1 cellular context compared by ENCODE assay signal in the genomic region with DNA sequence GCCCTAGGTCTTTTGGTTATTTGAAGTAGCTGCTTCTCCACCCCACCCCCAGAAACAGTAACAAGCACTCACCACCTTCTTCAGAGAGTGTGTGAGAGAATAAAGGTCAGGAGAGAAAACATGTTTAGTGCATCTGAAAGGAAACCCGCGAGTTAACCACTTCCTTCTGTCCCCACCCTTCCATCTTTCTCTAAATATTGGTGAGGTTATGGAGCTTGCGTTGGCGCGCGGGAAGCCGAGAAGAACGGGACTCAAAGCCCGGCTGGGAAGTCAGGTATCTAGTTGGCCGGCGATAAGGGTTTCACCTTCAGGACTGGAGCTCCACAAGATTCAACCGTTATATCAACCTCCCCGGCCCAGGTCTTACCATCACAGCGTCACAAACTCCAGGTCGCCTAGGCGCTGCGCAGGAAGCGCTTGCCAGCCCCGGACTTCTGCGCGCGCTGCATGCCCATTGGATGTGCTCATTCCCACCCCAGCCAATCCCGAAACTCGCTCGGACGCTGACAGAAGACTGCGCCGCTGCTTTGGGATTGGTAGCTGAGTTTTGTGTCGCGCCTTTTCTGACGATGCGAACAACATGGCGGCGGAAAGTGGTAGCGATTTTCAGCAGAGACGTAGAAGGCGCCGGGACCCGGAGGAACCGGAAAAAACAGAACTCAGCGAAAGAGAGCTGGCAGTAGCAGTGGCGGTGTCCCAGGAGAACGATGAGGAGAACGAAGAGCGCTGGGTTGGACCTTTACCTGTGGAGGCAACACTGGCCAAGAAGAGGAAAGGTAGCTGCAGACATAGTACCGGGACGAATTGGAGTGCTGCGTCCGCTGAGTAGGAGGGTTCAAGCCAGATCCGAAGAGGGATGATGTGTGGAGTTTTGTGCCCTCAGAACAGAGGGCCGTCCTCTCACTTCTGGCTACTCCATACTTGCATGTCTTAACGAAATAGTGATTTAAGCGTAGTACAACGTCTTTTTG.
TF ChIP-seq lines count a peak whose summit lies in the region.

A gene with protein sequence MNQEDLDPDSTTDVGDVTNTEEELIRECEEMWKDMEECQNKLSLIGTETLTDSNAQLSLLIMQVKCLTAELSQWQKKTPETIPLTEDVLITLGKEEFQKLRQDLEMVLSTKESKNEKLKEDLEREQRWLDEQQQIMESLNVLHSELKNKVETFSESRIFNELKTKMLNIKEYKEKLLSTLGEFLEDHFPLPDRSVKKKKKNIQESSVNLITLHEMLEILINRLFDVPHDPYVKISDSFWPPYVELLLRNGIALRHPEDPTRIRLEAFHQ (minus strand): TSS at position 438 of the 971 bp plus-strand sequence. CDS start 8,261 bp downstream, outside the sequence.
A gene (plus strand): TSS at position 566 of the 971 bp plus-strand sequence. CDS start 15 bp downstream, at position 581.

TF ChIP-seq in HepG2, 621 proteins besides CTCF, POLR2A, EP300 and RAD21 (continued from another document and continues in another):
- no peak for TF ChIP-seq ZNF776 (CRISPR knock-in tag; IDR thresholded peaks at IDR 0.05)
- TF ChIP-seq ZNF570 (CRISPR knock-in tag; IDR thresholded peaks at IDR 0.05; ENCODE audit: borderline replicate concordance) = no peak
- peak; percentile 19; the same call in 1 of the 2 replicates for TF ChIP-seq FOSL2 (CRISPR knock-in tag; IDR thresholded peaks at IDR 0.05)
- peak; percentile 58; the same call in 1 of the 2 replicates for TF ChIP-seq ZSCAN31 (CRISPR knock-in tag; IDR thresholded peaks at IDR 0.05; ENCODE audit: low read depth)
- TF ChIP-seq, protein P1, sequence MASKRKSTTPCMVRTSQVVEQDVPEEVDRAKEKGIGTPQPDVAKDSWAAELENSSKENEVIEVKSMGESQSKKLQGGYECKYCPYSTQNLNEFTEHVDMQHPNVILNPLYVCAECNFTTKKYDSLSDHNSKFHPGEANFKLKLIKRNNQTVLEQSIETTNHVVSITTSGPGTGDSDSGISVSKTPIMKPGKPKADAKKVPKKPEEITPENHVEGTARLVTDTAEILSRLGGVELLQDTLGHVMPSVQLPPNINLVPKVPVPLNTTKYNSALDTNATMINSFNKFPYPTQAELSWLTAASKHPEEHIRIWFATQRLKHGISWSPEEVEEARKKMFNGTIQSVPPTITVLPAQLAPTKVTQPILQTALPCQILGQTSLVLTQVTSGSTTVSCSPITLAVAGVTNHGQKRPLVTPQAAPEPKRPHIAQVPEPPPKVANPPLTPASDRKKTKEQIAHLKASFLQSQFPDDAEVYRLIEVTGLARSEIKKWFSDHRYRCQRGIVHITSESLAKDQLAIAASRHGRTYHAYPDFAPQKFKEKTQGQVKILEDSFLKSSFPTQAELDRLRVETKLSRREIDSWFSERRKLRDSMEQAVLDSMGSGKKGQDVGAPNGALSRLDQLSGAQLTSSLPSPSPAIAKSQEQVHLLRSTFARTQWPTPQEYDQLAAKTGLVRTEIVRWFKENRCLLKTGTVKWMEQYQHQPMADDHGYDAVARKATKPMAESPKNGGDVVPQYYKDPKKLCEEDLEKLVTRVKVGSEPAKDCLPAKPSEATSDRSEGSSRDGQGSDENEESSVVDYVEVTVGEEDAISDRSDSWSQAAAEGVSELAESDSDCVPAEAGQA (IDR thresholded peaks at IDR 0.05; ENCODE audit: low read depth) = peak; percentile 93
- TF ChIP-seq, protein P1 (CRISPR knock-in tag; IDR thresholded peaks at IDR 0.05; ENCODE audit: borderline replicate concordance) = no peak
- TF ChIP-seq ZNF3 (CRISPR knock-in tag; IDR thresholded peaks at IDR 0.05) = no peak
- TF ChIP-seq ZBTB1 (CRISPR knock-in tag; IDR thresholded peaks at IDR 0.05; ENCODE audit: borderline replicate concordance) = no peak
- TF ChIP-seq ARNT2 (CRISPR knock-in tag; IDR thresholded peaks at IDR 0.05; ENCODE audit: low read depth) = peak; percentile 94
- no peak for TF ChIP-seq FLYWCH1 (CRISPR knock-in tag; IDR thresholded peaks at IDR 0.05)
- TF ChIP-seq ZNF841 (CRISPR knock-in tag; IDR thresholded peaks at IDR 0.05; ENCODE audit: borderline replicate concordance) = no peak
- TF ChIP-seq, protein P2, sequence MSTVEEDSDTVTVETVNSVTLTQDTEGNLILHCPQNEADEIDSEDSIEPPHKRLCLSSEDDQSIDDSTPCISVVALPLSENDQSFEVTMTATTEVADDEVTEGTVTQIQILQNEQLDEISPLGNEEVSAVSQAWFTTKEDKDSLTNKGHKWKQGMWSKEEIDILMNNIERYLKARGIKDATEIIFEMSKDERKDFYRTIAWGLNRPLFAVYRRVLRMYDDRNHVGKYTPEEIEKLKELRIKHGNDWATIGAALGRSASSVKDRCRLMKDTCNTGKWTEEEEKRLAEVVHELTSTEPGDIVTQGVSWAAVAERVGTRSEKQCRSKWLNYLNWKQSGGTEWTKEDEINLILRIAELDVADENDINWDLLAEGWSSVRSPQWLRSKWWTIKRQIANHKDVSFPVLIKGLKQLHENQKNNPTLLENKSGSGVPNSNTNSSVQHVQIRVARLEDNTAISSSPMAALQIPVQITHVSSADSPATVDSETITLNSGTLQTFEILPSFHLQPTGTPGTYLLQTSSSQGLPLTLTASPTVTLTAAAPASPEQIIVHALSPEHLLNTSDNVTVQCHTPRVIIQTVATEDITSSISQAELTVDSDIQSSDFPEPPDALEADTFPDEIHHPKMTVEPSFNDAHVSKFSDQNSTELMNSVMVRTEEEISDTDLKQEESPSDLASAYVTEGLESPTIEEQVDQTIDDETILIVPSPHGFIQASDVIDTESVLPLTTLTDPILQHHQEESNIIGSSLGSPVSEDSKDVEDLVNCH (CRISPR knock-in tag; IDR thresholded peaks at IDR 0.05) = no peak
- TF ChIP-seq, protein P3, sequence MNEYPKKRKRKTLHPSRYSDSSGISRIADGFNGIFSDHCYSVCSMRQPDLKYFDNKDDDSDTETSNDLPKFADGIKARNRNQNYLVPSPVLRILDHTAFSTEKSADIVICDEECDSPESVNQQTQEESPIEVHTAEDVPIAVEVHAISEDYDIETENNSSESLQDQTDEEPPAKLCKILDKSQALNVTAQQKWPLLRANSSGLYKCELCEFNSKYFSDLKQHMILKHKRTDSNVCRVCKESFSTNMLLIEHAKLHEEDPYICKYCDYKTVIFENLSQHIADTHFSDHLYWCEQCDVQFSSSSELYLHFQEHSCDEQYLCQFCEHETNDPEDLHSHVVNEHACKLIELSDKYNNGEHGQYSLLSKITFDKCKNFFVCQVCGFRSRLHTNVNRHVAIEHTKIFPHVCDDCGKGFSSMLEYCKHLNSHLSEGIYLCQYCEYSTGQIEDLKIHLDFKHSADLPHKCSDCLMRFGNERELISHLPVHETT (CRISPR knock-in tag; conservative IDR thresholded peaks at IDR 0.05) = no peak
- TF ChIP-seq AKAP8 (CRISPR knock-in tag; IDR thresholded peaks at IDR 0.05) = 0 out of 2 replicates have a peak, but pooled peaks have one; percentile 7
- peak; percentile 81; the same call in 1 of the 2 replicates for TF ChIP-seq ZNF232 (CRISPR knock-in tag; IDR thresholded peaks at IDR 0.05; ENCODE audit: borderline replicate concordance)
- 0 out of 2 replicates have a peak, but pooled peaks have one; percentile 27 for TF ChIP-seq ELF3 (CRISPR knock-in tag; IDR thresholded peaks at IDR 0.05)
- peak; percentile 78; the same call in 1 of the 2 replicates for TF ChIP-seq ZNF350 (CRISPR knock-in tag; IDR thresholded peaks at IDR 0.05; ENCODE audit: borderline replicate concordance, low read depth)
- TF ChIP-seq, protein P4, sequence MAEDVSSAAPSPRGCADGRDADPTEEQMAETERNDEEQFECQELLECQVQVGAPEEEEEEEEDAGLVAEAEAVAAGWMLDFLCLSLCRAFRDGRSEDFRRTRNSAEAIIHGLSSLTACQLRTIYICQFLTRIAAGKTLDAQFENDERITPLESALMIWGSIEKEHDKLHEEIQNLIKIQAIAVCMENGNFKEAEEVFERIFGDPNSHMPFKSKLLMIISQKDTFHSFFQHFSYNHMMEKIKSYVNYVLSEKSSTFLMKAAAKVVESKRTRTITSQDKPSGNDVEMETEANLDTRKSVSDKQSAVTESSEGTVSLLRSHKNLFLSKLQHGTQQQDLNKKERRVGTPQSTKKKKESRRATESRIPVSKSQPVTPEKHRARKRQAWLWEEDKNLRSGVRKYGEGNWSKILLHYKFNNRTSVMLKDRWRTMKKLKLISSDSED (CRISPR knock-in tag; IDR thresholded peaks at IDR 0.05) = no peak
- TF ChIP-seq, protein P5, sequence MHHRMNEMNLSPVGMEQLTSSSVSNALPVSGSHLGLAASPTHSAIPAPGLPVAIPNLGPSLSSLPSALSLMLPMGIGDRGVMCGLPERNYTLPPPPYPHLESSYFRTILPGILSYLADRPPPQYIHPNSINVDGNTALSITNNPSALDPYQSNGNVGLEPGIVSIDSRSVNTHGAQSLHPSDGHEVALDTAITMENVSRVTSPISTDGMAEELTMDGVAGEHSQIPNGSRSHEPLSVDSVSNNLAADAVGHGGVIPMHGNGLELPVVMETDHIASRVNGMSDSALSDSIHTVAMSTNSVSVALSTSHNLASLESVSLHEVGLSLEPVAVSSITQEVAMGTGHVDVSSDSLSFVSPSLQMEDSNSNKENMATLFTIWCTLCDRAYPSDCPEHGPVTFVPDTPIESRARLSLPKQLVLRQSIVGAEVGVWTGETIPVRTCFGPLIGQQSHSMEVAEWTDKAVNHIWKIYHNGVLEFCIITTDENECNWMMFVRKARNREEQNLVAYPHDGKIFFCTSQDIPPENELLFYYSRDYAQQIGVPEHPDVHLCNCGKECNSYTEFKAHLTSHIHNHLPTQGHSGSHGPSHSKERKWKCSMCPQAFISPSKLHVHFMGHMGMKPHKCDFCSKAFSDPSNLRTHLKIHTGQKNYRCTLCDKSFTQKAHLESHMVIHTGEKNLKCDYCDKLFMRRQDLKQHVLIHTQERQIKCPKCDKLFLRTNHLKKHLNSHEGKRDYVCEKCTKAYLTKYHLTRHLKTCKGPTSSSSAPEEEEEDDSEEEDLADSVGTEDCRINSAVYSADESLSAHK (CRISPR knock-in tag; IDR thresholded peaks at IDR 0.05; ENCODE audit: borderline replicate concordance) = no peak
- TF ChIP-seq ZNF616 (CRISPR knock-in tag; IDR thresholded peaks at IDR 0.05; ENCODE audit: low read depth) = no peak
- TF ChIP-seq, protein P6, sequence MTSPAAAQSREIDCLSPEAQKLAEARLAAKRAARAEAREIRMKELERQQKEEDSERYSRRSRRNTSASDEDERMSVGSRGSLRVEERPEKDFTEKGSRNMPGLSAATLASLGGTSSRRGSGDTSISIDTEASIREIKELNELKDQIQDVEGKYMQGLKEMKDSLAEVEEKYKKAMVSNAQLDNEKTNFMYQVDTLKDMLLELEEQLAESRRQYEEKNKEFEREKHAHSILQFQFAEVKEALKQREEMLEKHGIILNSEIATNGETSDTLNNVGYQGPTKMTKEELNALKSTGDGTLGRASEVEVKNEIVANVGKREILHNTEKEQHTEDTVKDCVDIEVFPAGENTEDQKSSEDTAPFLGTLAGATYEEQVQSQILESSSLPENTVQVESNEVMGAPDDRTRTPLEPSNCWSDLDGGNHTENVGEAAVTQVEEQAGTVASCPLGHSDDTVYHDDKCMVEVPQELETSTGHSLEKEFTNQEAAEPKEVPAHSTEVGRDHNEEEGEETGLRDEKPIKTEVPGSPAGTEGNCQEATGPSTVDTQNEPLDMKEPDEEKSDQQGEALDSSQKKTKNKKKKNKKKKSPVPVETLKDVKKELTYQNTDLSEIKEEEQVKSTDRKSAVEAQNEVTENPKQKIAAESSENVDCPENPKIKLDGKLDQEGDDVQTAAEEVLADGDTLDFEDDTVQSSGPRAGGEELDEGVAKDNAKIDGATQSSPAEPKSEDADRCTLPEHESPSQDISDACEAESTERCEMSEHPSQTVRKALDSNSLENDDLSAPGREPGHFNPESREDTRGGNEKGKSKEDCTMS (CRISPR knock-in tag; conservative IDR thresholded peaks at IDR 0.05) = no peak
- TF ChIP-seq NR2F6 (IDR thresholded peaks at IDR 0.05) = no peak
- no peak for TF ChIP-seq NR2F6 (CRISPR knock-in tag; IDR thresholded peaks at IDR 0.05)
- TF ChIP-seq, protein P7, sequence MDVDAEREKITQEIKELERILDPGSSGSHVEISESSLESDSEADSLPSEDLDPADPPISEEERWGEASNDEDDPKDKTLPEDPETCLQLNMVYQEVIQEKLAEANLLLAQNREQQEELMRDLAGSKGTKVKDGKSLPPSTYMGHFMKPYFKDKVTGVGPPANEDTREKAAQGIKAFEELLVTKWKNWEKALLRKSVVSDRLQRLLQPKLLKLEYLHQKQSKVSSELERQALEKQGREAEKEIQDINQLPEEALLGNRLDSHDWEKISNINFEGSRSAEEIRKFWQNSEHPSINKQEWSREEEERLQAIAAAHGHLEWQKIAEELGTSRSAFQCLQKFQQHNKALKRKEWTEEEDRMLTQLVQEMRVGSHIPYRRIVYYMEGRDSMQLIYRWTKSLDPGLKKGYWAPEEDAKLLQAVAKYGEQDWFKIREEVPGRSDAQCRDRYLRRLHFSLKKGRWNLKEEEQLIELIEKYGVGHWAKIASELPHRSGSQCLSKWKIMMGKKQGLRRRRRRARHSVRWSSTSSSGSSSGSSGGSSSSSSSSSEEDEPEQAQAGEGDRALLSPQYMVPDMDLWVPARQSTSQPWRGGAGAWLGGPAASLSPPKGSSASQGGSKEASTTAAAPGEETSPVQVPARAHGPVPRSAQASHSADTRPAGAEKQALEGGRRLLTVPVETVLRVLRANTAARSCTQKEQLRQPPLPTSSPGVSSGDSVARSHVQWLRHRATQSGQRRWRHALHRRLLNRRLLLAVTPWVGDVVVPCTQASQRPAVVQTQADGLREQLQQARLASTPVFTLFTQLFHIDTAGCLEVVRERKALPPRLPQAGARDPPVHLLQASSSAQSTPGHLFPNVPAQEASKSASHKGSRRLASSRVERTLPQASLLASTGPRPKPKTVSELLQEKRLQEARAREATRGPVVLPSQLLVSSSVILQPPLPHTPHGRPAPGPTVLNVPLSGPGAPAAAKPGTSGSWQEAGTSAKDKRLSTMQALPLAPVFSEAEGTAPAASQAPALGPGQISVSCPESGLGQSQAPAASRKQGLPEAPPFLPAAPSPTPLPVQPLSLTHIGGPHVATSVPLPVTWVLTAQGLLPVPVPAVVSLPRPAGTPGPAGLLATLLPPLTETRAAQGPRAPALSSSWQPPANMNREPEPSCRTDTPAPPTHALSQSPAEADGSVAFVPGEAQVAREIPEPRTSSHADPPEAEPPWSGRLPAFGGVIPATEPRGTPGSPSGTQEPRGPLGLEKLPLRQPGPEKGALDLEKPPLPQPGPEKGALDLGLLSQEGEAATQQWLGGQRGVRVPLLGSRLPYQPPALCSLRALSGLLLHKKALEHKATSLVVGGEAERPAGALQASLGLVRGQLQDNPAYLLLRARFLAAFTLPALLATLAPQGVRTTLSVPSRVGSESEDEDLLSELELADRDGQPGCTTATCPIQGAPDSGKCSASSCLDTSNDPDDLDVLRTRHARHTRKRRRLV (CRISPR knock-in tag; IDR thresholded peaks at IDR 0.05) = no peak
- TF ChIP-seq ZBTB20 (CRISPR knock-in tag; IDR thresholded peaks at IDR 0.05; ENCODE audit: borderline replicate concordance, low read depth) = peak; percentile 69; the same call in 1 of the 2 replicates
- no peak for TF ChIP-seq RFX3 (CRISPR knock-in tag; IDR thresholded peaks at IDR 0.05)
- TF ChIP-seq SAFB2 (CRISPR knock-in tag; IDR thresholded peaks at IDR 0.05; ENCODE audit: borderline replicate concordance, low read depth) = no peak; the same call in 1 of the 2 replicates
